In genomic region chr11:8865304-8865703, GRCh38 we compare ENCODE assay signal across 22 cellular contexts.
"Had no signal": no experiment of that assay in that cellular context is flagged by ENCODE, and none has a peak within 500 bp of the region (broad histone marks: within the 10 kb centered on the region; RNA-seq: fewer than 3 reads in every experiment).

No MANE protein-coding gene starts in this region.

- H3K4me1 ChIP-seq: ascending aorta, colonic mucosa, psoas muscle had no signal

- H3K36me3 ChIP-seq: ascending aorta, colonic mucosa, gastroesophageal sphincter, right lobe of liver, thoracic aorta, vagina had no signal

- H3K4me3 Mint-ChIP-seq: activated CD4-positive, alpha-beta T cell treated with anti-CD3 and anti-CD28 coated beads for 36 hours; activated CD8-positive, alpha-beta T cell treated with anti-CD3 and anti-CD28 coated beads for 36 hours; activated naive CD8-positive, alpha-beta T cell treated with anti-CD3 and anti-CD28 coated beads, Interleukin-2, amount 50 U/mL, for 24 hours; activated T-helper 1 cell treated with anti-CD3 and anti-CD28 coated beads, Interleukin-12 subunit alpha, Interleukin-12 subunit beta, Interleukin-2, Interleukin-4 antibody, amounts not matched to agents 30 ng/mL and 10 ng/mL and 1 ng/mL, durations not matched to agents 14 hours and 24 hours and 36 hours; naive B cell; stimulated activated naive CD8-positive, alpha-beta T cell treated with anti-CD3 and anti-CD28 coated beads, Interleukin-15, amount 100 ng/mL, for 72 hours had no signal

- H3K27ac Mint-ChIP-seq: activated CD4-positive, alpha-beta T cell treated with anti-CD3 and anti-CD28 coated beads for 36 hours; activated CD8-positive, alpha-beta T cell treated with anti-CD3 and anti-CD28 coated beads for 36 hours; activated naive CD8-positive, alpha-beta T cell treated with anti-CD3 and anti-CD28 coated beads, Interleukin-2, amount 50 U/mL, for 24 hours; activated T-helper 1 cell treated with anti-CD3 and anti-CD28 coated beads, Interleukin-12 subunit alpha, Interleukin-12 subunit beta, Interleukin-2, Interleukin-4 antibody, amounts not matched to agents 30 ng/mL and 10 ng/mL and 1 ng/mL, durations not matched to agents 14 hours and 24 hours and 36 hours; naive B cell; stimulated activated naive CD8-positive, alpha-beta T cell treated with anti-CD3 and anti-CD28 coated beads, Interleukin-15, amount 100 ng/mL, for 72 hours had no signal

- H3K4me1 Mint-ChIP-seq: activated naive CD8-positive, alpha-beta T cell treated with anti-CD3 and anti-CD28 coated beads, Interleukin-2, amount 50 U/mL, for 24 hours; stimulated activated naive CD8-positive, alpha-beta T cell treated with anti-CD3 and anti-CD28 coated beads, Interleukin-15, amount 100 ng/mL, for 72 hours had no signal

- H3K9me3 Mint-ChIP-seq: activated CD8-positive, alpha-beta T cell treated with anti-CD3 and anti-CD28 coated beads for 36 hours; activated naive CD8-positive, alpha-beta T cell treated with anti-CD3 and anti-CD28 coated beads, Interleukin-2, amount 50 U/mL, for 24 hours; activated T-helper 1 cell treated with anti-CD3 and anti-CD28 coated beads, Interleukin-12 subunit alpha, Interleukin-12 subunit beta, Interleukin-2, Interleukin-4 antibody, amounts not matched to agents 30 ng/mL and 10 ng/mL and 1 ng/mL, durations not matched to agents 14 hours and 24 hours and 36 hours; stimulated activated naive CD8-positive, alpha-beta T cell treated with anti-CD3 and anti-CD28 coated beads, Interleukin-15, amount 100 ng/mL, for 72 hours had no signal

- H3K36me3 Mint-ChIP-seq: naive B cell had no signal

- H3K4me3 ChIP-seq: ascending aorta, colonic mucosa, gastroesophageal sphincter, psoas muscle, right lobe of liver, thoracic aorta, vagina had no signal

- DNase-seq: activated CD4-positive, alpha-beta T cell treated with anti-CD3 and anti-CD28 coated beads for 36 hours; activated CD8-positive, alpha-beta memory T cell treated with anti-CD3 and anti-CD28 coated beads, Interleukin-2, amount 50 U/mL, for 48 hours; activated CD8-positive, alpha-beta T cell treated with anti-CD3 and anti-CD28 coated beads for 36 hours; activated naive CD4-positive, alpha-beta T cell treated with Interleukin-2 at 50 U/mL for 16 hours; activated naive CD8-positive, alpha-beta T cell treated with anti-CD3 and anti-CD28 coated beads, Interleukin-2, amount 50 U/mL, for 24 hours; colonic mucosa; effector CD4-positive, alpha-beta T cell; kidney; midbrain; naive B cell; occipital lobe; psoas muscle; right lobe of liver; stimulated activated CD4-positive, alpha-beta T cell treated with anti-CD3 and anti-CD28 coated beads, Interleukin-2, amount 100 ng/mL, for 48 hours; stimulated activated naive CD8-positive, alpha-beta T cell treated with anti-CD3 and anti-CD28 coated beads, Interleukin-15, amount 100 ng/mL, for 72 hours; T-helper 9 cell had no signal

- ATAC-seq: activated CD4-positive, alpha-beta T cell treated with anti-CD3 and anti-CD28 coated beads for 36 hours; activated CD8-positive, alpha-beta T cell treated with anti-CD3 and anti-CD28 coated beads for 36 hours; activated naive CD8-positive, alpha-beta T cell treated with anti-CD3 and anti-CD28 coated beads, Interleukin-2, amount 50 U/mL, for 24 hours; gastroesophageal sphincter; psoas muscle; stimulated activated naive CD8-positive, alpha-beta T cell treated with anti-CD3 and anti-CD28 coated beads, Interleukin-15, amount 100 ng/mL, for 72 hours had no signal

- H3K27ac ChIP-seq: ascending aorta, colonic mucosa, epithelial cell of prostate, psoas muscle, thoracic aorta, vagina had no signal

- H3K9me3 ChIP-seq: ascending aorta, colonic mucosa, gastroesophageal sphincter, psoas muscle, right lobe of liver, thoracic aorta, vagina had no signal

- H3K27me3 ChIP-seq: ascending aorta, colonic mucosa, gastroesophageal sphincter, right lobe of liver, vagina had no signal
